ENCODE assay signal across 22 cellular contexts in the genomic region with DNA sequence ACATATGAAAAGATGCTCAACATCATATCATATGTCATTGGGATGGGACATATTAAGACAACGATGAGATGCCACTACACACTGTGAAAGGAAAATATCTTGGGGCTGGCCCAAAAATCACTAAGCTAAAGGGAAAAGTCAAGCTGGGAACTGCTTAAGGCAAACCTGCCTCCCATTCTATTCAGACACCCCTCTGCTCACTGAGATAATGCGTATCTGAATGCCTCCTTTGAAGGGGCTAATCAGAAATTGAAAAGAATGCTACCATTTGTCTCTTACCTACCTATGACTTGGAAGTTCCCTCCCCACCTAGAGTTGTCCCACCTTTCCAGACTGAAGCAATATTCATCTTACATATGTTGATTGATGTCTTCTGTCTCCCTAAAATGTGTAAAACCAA. TPM values are rescaled to one million over a fixed set of nuclear protein-coding genes. Genes with fewer than 3 reads are reported as not detected.
DNase-seq lines count a peak whose midpoint lies in the region; ATAC-seq, FAIRE-seq and TF ChIP-seq lines count a peak whose summit lies in the region.
"Had no signal": no experiment of that assay in that cellular context is flagged by ENCODE, and none has a peak within 500 bp of the region (broad histone marks: within the 10 kb centered on the region; RNA-seq: fewer than 3 reads in every experiment).

No MANE protein-coding gene starts in this region.

- H2BK120ac ChIP-seq in H1 (replicated peaks; ENCODE audit: low read depth, low read length): no peak overlapping the region

- H3K36me3 Mint-ChIP-seq in GM23338 (ENCODE audit: low read depth): peaks cover 20% of the 10 kb centered on the region; the same call in 2 of the 3 replicates
- H3K36me3 Mint-ChIP-seq: CD8-positive, alpha-beta T cell had no signal

- FAIRE-seq in H1 (lab: Jason Lieb, UNC) (no peak), GM12891 (lab: Jason Lieb, UNC) (no peak)
- FAIRE-seq: A549, D721Med, G401.6, GM12892, GM18507 had no signal

- H3K4me2 ChIP-seq in GM23338 (peak overlapping the region; percentile 7; the same call in 1 of the 2 replicates), H1 (ENCODE audit: insufficient read depth in 1 of 2, low read depth in 2 of 2, low read length in 2 of 2) (peak overlapping the region; percentile 11 to 14; a peak in 1 of 4 replicates)
- H3K4me2 ChIP-seq: A549; BLaER1 treated with 17β-estradiol and CSF1 and Interleukin-3, amounts not matched to agents 10 nM and 100 nM had no signal

- ATAC-seq in GM23338 (peak; percentile 68), GM21619 (IDR thresholded peaks at IDR 0.05; ENCODE audit: unreplicated experiment) (no peak)
- ATAC-seq: CD8-positive, alpha-beta T cell had no signal

- H2BK5ac ChIP-seq in H1 (ENCODE audit: low read depth, low read length): no peak overlapping the region

- H3K4me3 ChIP-seq in GM23338: no peak overlapping the region
- no peak overlapping the region for H3K4me3 ChIP-seq in H1 (ENCODE audit: extremely low read depth in 1 of 4, insufficient read depth in 2 of 4, low read depth in 3 of 4, low read length in 4 of 4)
- H3K4me3 ChIP-seq: A549; BLaER1 treated with 17β-estradiol and CSF1 and Interleukin-3, amounts not matched to agents 10 nM and 100 nM had no signal

- no peak overlapping the region for H4K5ac ChIP-seq in H1 (ENCODE audit: insufficient read length, low read depth, low read length)

- H3K9me3 ChIP-seq in H1 (ENCODE audit: insufficient read depth in 2 of 2, low read depth in 1 of 2, low read length in 1 of 2): peaks cover 10 to 17% of the 10 kb centered on the region in 2 experiments

- peaks cover 2% of the 10 kb centered on the region for H3K27me3 Mint-ChIP-seq in GM23338 (ENCODE audit: insufficient read depth, low read depth, poor library complexity)
- H3K27me3 Mint-ChIP-seq: B cell; CD4-positive, alpha-beta T cell had no signal

- no peak overlapping the region for H3K4ac ChIP-seq in H1 (replicated peaks; ENCODE audit: insufficient read length, low read depth, low read length)

- TF ChIP-seq EP300 in H1 (IDR thresholded peaks at IDR 0.05; ENCODE audit: borderline replicate concordance in 1 of 2, low read depth in 2 of 2, low read length in 2 of 2): no peak

- no peak overlapping the region for H4K8ac ChIP-seq in H1 (ENCODE audit: extremely low read depth, insufficient read depth, low read length)

- no peaks in the 10 kb centered on the region for H3K79me2 ChIP-seq in GM23338 (replicated peaks; ENCODE audit: insufficient read depth)
- H3K79me2 ChIP-seq in H1 (ENCODE audit: control insufficient read depth in 1 of 2, insufficient read depth in 2 of 2, low read length in 2 of 2): no peaks in the 10 kb centered on the region

- no peak for DNase-seq in GM23338 (ENCODE audit: low spot score)
- DNase-seq in H1 (ENCODE audit: low read depth in 1 of 2, low spot score in 2 of 2): no peak
- DNase-seq in islet precursor cell: peak; percentile 20
- DNase-seq in GM12891 (ENCODE audit: insufficient read length, low spot score): no peak
- no peak for DNase-seq in stimulated activated naive CD4-positive, alpha-beta T cell treated with Interleukin-2 at 50 U/mL for 16 hours (lab: John Stamatoyannopoulos, UW)
- DNase-seq: AML-193; Caco-2; Calu3; CD4-positive, alpha-beta T cell; CD8-positive, alpha-beta T cell; DMS79 treated with DMSO at 0.1 percent for 48 hours; GF-D8 had no signal

- no peak overlapping the region for H3K56ac ChIP-seq in H1 (replicated peaks; ENCODE audit: insufficient read length, low read depth, low read length)

- H4K20me1 ChIP-seq in GM23338 (replicated peaks; ENCODE audit: insufficient read depth): no peaks in the 10 kb centered on the region
- H4K20me1 ChIP-seq in H1 (replicated peaks in 1 of 2; ENCODE audit: control insufficient read depth in 1 of 2, insufficient read depth in 2 of 2, low read length in 2 of 2): no peaks in the 10 kb centered on the region
- H4K20me1 ChIP-seq: BLaER1 treated with 17β-estradiol and CSF1 and Interleukin-3, amounts not matched to agents 10 nM and 100 nM had no signal

- H3K27ac ChIP-seq in GM23338 (ENCODE audit: low read depth): no peak overlapping the region
- no peak overlapping the region for H3K27ac ChIP-seq in H1 (ENCODE audit: low read depth, low read length)
- H3K27ac ChIP-seq: 22Rv1; A549; BLaER1 treated with 17β-estradiol and CSF1 and Interleukin-3, amounts not matched to agents 10 nM and 100 nM; C4-2B had no signal

- TF ChIP-seq CTCF in GM23338 (conservative IDR thresholded peaks at IDR 0.05; ENCODE audit: low read depth in 2 of 2) (no peak), H1 (IDR thresholded peaks at IDR 0.05; ENCODE audit: control extremely low read depth in 1 of 3, insufficient read depth in 1 of 3, low read depth in 1 of 3, low read length in 3 of 3) (no peak)

- peaks cover 41% of the 10 kb centered on the region for H3K9me3 Mint-ChIP-seq in GM23338
- H3K9me3 Mint-ChIP-seq: CD8-positive, alpha-beta T cell had no signal

- peak overlapping the region; percentile 28; the same call in 1 of the 2 replicates for H3K27ac Mint-ChIP-seq in GM23338
- H3K27ac Mint-ChIP-seq: B cell; CD4-positive, alpha-beta T cell; CD8-positive, alpha-beta T cell had no signal

- H3K79me1 ChIP-seq in H1 (ENCODE audit: low read depth, low read length): no peaks in the 10 kb centered on the region

- no peak overlapping the region for H3K14ac ChIP-seq in H1 (ENCODE audit: insufficient read length)

- H2AFZ ChIP-seq in GM23338 (no peak overlapping the region), H1 (ENCODE audit: low read length) (no peak overlapping the region)

- H3K4me1 Mint-ChIP-seq in GM23338: peaks cover 26% of the 10 kb centered on the region
- H3K4me1 Mint-ChIP-seq: B cell had no signal

- H2BK20ac ChIP-seq in H1 (ENCODE audit: low read length): 0 out of 2 replicates have a peak overlapping the region, but pooled peaks have one; percentile 1

- no peak for TF ChIP-seq RAD21 in H1 (IDR thresholded peaks at IDR 0.05 in 1 of 2, conservative IDR thresholded peaks at IDR 0.05 in 1 of 2; ENCODE audit: low read depth in 2 of 2, low read length in 2 of 2)

- no peak overlapping the region for H2BK15ac ChIP-seq in H1 (ENCODE audit: low read length)

- H3K23ac ChIP-seq in H1 (ENCODE audit: insufficient read length): no peak overlapping the region

- peaks cover 5% of the 10 kb centered on the region; the same call in 1 of the 2 replicates for H3K36me3 ChIP-seq in GM23338 (ENCODE audit: insufficient read depth)
- H3K36me3 ChIP-seq in H1 (ENCODE audit: control insufficient read depth in 2 of 4, insufficient read depth in 4 of 4, low read length in 3 of 4): no peaks in the 10 kb centered on the region; a peak in 2 of 8 replicates

- H3K4me1 ChIP-seq in GM23338 (ENCODE audit: insufficient read depth): peaks cover 26% of the 10 kb centered on the region
- peaks cover 3 to 12% (median 6%) of the 10 kb centered on the region in 4 experiments; a peak in 5 of 7 replicates for H3K4me1 ChIP-seq in H1 (replicated peaks in 1 of 4; ENCODE audit: control insufficient read depth in 3 of 4, insufficient read depth in 4 of 4, low read length in 3 of 4)
- H3K4me1 ChIP-seq: A549; BLaER1 treated with 17β-estradiol and CSF1 and Interleukin-3, amounts not matched to agents 10 nM and 100 nM had no signal

- H3K27me3 ChIP-seq in GM23338 (ENCODE audit: insufficient read depth): no peaks in the 10 kb centered on the region
- no peaks in the 10 kb centered on the region for H3K27me3 ChIP-seq in H1 (replicated peaks in 1 of 4; ENCODE audit: control insufficient read depth in 3 of 4, extremely low read depth in 1 of 4, insufficient read depth in 3 of 4, low read length in 3 of 4)
- H3K27me3 ChIP-seq: BLaER1 treated with 17β-estradiol and CSF1 and Interleukin-3, amounts not matched to agents 10 nM and 100 nM had no signal

- CTCF ChIA-PET in H1 (lab: Charles Lee; ENCODE audit: partially characterized antibody): interaction anchor here (0.6 to 2.4 kb wide), 6 partner anchors 10 to 197 kb away, joined by 3 to 10 read pairs (median 3); a partner anchor contains a TSS

- no peaks in the 10 kb centered on the region for H3K9me2 ChIP-seq in GM23338 (ENCODE audit: insufficient read depth)

- no peak overlapping the region for H2BK12ac ChIP-seq in H1 (ENCODE audit: low read depth, low read length)

- no peak overlapping the region for H2AK5ac ChIP-seq in H1 (ENCODE audit: low read depth, low read length)

- 0 out of 2 replicates have a peak, but pooled peaks cover 3% of the 10 kb centered on the region for H3F3A ChIP-seq in GM23338 (replicated peaks; ENCODE audit: low read depth)

- WGBS in H1 (ENCODE audit: extremely low coverage in 1 of 2, insufficient coverage in 1 of 2, insufficient read length in 1 of 2, insufficient replicate concordance in 2 of 2, low coverage in 1 of 2, low lambda C conversion rate in 2 of 2, missing lambda C conversion rate in 1 of 2), 2 experiments: 74% methylated on average over 2 of the region's 2 CpGs; no CpG with 5 or more reads in 1 of the 2 experiments

- H3K4me3 Mint-ChIP-seq in GM23338: no peak overlapping the region
- H3K4me3 Mint-ChIP-seq: B cell; CD4-positive, alpha-beta T cell; CD8-positive, alpha-beta T cell had no signal

- H3K18ac ChIP-seq in H1 (ENCODE audit: extremely low read depth, low read length): no peak overlapping the region; the same call in 1 of the 2 replicates

- no peak overlapping the region for H4K91ac ChIP-seq in H1 (replicated peaks; ENCODE audit: insufficient read length, low read length)

- H3K9ac ChIP-seq in H1 (replicated peaks in 1 of 4; ENCODE audit: extremely low read depth in 1 of 4, low read depth in 3 of 4, low read length in 3 of 4): no peak overlapping the region
- H3K9ac ChIP-seq: BLaER1 treated with 17β-estradiol and CSF1 and Interleukin-3, amounts not matched to agents 10 nM and 100 nM had no signal

- TF ChIP-seq POLR2A in H1 (IDR thresholded peaks at IDR 0.05; ENCODE audit: control extremely low read depth in 1 of 2, low read depth in 2 of 2, low read length in 2 of 2): no peak
- no peak for TF ChIP-seq POLR2A in GM12891 (IDR thresholded peaks at IDR 0.05; ENCODE audit: low read depth, low read length)

- POLR2A ChIA-PET in H1 (lab: Charles Lee; ENCODE audit: partially characterized antibody): interaction anchor here (1.3 to 2.0 kb wide), 2 partner anchors 12 to 20 kb away, joined by 3 to 11 read pairs; a partner anchor contains a TSS

- no peaks in the 10 kb centered on the region for H3K23me2 ChIP-seq in H1 (ENCODE audit: low read depth, low read length)

RNA-seq across cellular contexts. Expression of a gene that starts 11.2 kb away (rescaled TPM):
- 24.7 and 36.2 TPM in 2 replicates for total RNA-seq in GM23338 (2014; rRNA removed; shearing (Covaris generic))
- polyA plus RNA-seq in GM23338 (2016; fragmentation: Nextera tagmentation; extraction: Ambion mirVana) (19.6 and 20.7 TPM in 2 replicates), H1 (2011; rRNA removed) (16.6 and 23.0 TPM in 2 replicates)
- 37.3 and 38.9 TPM in 2 replicates for total RNA-seq in H1 (2021; fragmentation: NEBNext Ultra II Directional; extraction: Animal tissue kit (Norgen Biotek cat#: 25700))
- polyA plus RNA-seq in H1 (2011; cell fraction: cytosol; rRNA removed): 17.3 TPM
- 29.2 TPM for polyA plus RNA-seq in H1 (2011; cell fraction: nucleus; rRNA removed)
- 22.4 to 33.7 TPM (median 23.7 TPM) in 4 replicates for polyA plus RNA-seq in H1 (2012, experiment 1 of 2)
- 18.4 TPM for polyA plus RNA-seq in H1 (2012, experiment 2 of 2)
- 20.8 TPM for polyA plus RNA-seq in H1 (2013, experiment 1 of 2)
- 16.5 TPM for polyA plus RNA-seq in H1 (2013, experiment 2 of 2)
- 29.4 and 38.0 TPM in 2 replicates for polyA minus RNA-seq in H1 (2011; rRNA and poly(A)+ RNA removed)
- 28.5 TPM for polyA minus RNA-seq in H1 (2011; cell fraction: cytosol; rRNA and poly(A)+ RNA removed)
- polyA minus RNA-seq in H1 (2011; cell fraction: nucleus; rRNA and poly(A)+ RNA removed): 24.9 TPM
- 49.7 TPM for polyA plus RNA-seq in GM12891 (2012; ENCODE audit: low read depth, missing spikeins)

RNA-seq across cellular contexts. Expression of a gene that starts 35.8 kb away (rescaled TPM):
- total RNA-seq in GM23338 (2014; rRNA removed; shearing (Covaris generic)): 18.5 and 23.7 TPM in 2 replicates
- polyA plus RNA-seq in GM23338 (2016; fragmentation: Nextera tagmentation; extraction: Ambion mirVana) (32.0 and 32.2 TPM in 2 replicates), H1 (2011; rRNA removed) (3.1 and 5.2 TPM in 2 replicates)
- 21.3 and 23.6 TPM in 2 replicates for total RNA-seq in H1 (2021; fragmentation: NEBNext Ultra II Directional; extraction: Animal tissue kit (Norgen Biotek cat#: 25700))
- 7.3 TPM for polyA plus RNA-seq in H1 (2011; cell fraction: cytosol; rRNA removed)
- polyA plus RNA-seq in H1 (2011; cell fraction: nucleus; rRNA removed): 2.5 TPM
- polyA plus RNA-seq in H1 (2012, experiment 1 of 2): 13.2 to 16.5 TPM (median 13.9 TPM) in 4 replicates
- polyA plus RNA-seq in H1 (2012, experiment 2 of 2): 2.0 TPM
- 19.4 TPM for polyA plus RNA-seq in H1 (2013, experiment 1 of 2)
- polyA plus RNA-seq in H1 (2013, experiment 2 of 2): 18.7 TPM
- polyA minus RNA-seq in H1 (2011; rRNA and poly(A)+ RNA removed): 5.0 and 6.5 TPM in 2 replicates
- 4.5 TPM for polyA minus RNA-seq in H1 (2011; cell fraction: cytosol; rRNA and poly(A)+ RNA removed)
- polyA minus RNA-seq in H1 (2011; cell fraction: nucleus; rRNA and poly(A)+ RNA removed): 7.6 TPM
- polyA plus RNA-seq in GM12891 (2012; ENCODE audit: low read depth, missing spikeins): 13.4 TPM

RNA-seq across cellular contexts. Expression of a gene that starts 52.8 kb away (rescaled TPM):
- 52.1 and 55.0 TPM in 2 replicates for total RNA-seq in GM23338 (2014; rRNA removed; shearing (Covaris generic))
- 46.6 and 52.6 TPM in 2 replicates for polyA plus RNA-seq in GM23338 (2016; fragmentation: Nextera tagmentation; extraction: Ambion mirVana)
- total RNA-seq in H1 (2021; fragmentation: NEBNext Ultra II Directional; extraction: Animal tissue kit (Norgen Biotek cat#: 25700)): 48.8 and 52.6 TPM in 2 replicates
- polyA plus RNA-seq in H1 (2011; rRNA removed): 26.8 and 30.7 TPM in 2 replicates
- 37.0 TPM for polyA plus RNA-seq in H1 (2011; cell fraction: cytosol; rRNA removed)
- 39.2 TPM for polyA plus RNA-seq in H1 (2011; cell fraction: nucleus; rRNA removed)
- polyA plus RNA-seq in H1 (2012, experiment 1 of 2): 51.8 to 53.7 TPM (median 53.1 TPM) in 4 replicates
- 19.9 TPM for polyA plus RNA-seq in H1 (2012, experiment 2 of 2)
- polyA plus RNA-seq in H1 (2013, experiment 1 of 2): 71.5 TPM
- 70.7 TPM for polyA plus RNA-seq in H1 (2013, experiment 2 of 2)
- 16.4 and 16.6 TPM in 2 replicates for polyA minus RNA-seq in H1 (2011; rRNA and poly(A)+ RNA removed)
- 21.4 TPM for polyA minus RNA-seq in H1 (2011; cell fraction: cytosol; rRNA and poly(A)+ RNA removed)
- polyA minus RNA-seq in H1 (2011; cell fraction: nucleus; rRNA and poly(A)+ RNA removed): 17.1 TPM
- 25.2 TPM for polyA plus RNA-seq in GM12891 (2012; ENCODE audit: low read depth, missing spikeins)
